In genomic region chr4:8274772-8275241, GRCh38 we compare ENCODE assay signal across 8 cellular contexts. TPM values are rescaled to one million over a fixed set of nuclear protein-coding genes. Genes with fewer than 3 reads are reported as not detected.
A peak's percentile ranks its signal among the peaks of the same experiment; 100 is the strongest.
DNase-seq lines count a peak whose midpoint lies in the region; ATAC-seq, FAIRE-seq and TF ChIP-seq lines count a peak whose summit lies in the region.

No MANE protein-coding gene starts in this region.

- no peak overlapping the region for H3K4me3 ChIP-seq in kidney (ENCODE audit: low read length in 2 of 2)

- H3K9me3 Mint-ChIP-seq in activated CD4-positive, alpha-beta T cell treated with anti-CD3 and anti-CD28 coated beads for 36 hours (ENCODE audit: low read depth): no peaks in the 10 kb centered on the region
- no peaks in the 10 kb centered on the region for H3K9me3 Mint-ChIP-seq in stimulated activated naive CD8-positive, alpha-beta T cell treated with anti-CD3 and anti-CD28 coated beads, Interleukin-15, amount 100 ng/mL, for 72 hours

- H3K36me3 ChIP-seq in kidney (ENCODE audit: control insufficient read depth in 1 of 2, insufficient read depth in 2 of 2, low read length in 2 of 2): no peaks in the 10 kb centered on the region

- no peak overlapping the region for H3K4me3 Mint-ChIP-seq in activated CD4-positive, alpha-beta T cell treated with anti-CD3 and anti-CD28 coated beads for 36 hours
- H3K4me3 Mint-ChIP-seq in stimulated activated naive CD8-positive, alpha-beta T cell treated with anti-CD3 and anti-CD28 coated beads, Interleukin-15, amount 100 ng/mL, for 72 hours: no peak overlapping the region

- H3K9ac ChIP-seq in kidney (ENCODE audit: low read length in 2 of 2): no peak overlapping the region

- H3K4me1 Mint-ChIP-seq in activated CD4-positive, alpha-beta T cell treated with anti-CD3 and anti-CD28 coated beads for 36 hours: no peaks in the 10 kb centered on the region
- peaks cover 11% of the 10 kb centered on the region for H3K4me1 Mint-ChIP-seq in stimulated activated naive CD8-positive, alpha-beta T cell treated with anti-CD3 and anti-CD28 coated beads, Interleukin-15, amount 100 ng/mL, for 72 hours

- CTCF ChIA-PET in activated CD4-positive, alpha-beta T cell treated with anti-CD3 and anti-CD28 coated beads for 36 hours (lab: Charles Lee): no interaction called here

- POLR2A ChIA-PET in activated CD4-positive, alpha-beta T cell treated with anti-CD3 and anti-CD28 coated beads for 36 hours (lab: Charles Lee): no interaction called here

- H3K27me3 Mint-ChIP-seq in activated CD4-positive, alpha-beta T cell treated with anti-CD3 and anti-CD28 coated beads for 36 hours: peaks cover 22% of the 10 kb centered on the region
- H3K27me3 Mint-ChIP-seq in stimulated activated naive CD8-positive, alpha-beta T cell treated with anti-CD3 and anti-CD28 coated beads, Interleukin-15, amount 100 ng/mL, for 72 hours: peaks cover 55% of the 10 kb centered on the region

- no peak overlapping the region for H3K27ac ChIP-seq in kidney (ENCODE audit: low read depth in 2 of 2, low read length in 2 of 2)

- intact Hi-C loops in kidney (cut with DNase I): no loop called here
- intact Hi-C loops in activated CD4-positive, alpha-beta T cell treated with anti-CD3 and anti-CD28 coated beads for 36 hours (cut with DNase I, micrococcal nuclease): no loop called here

- no peaks in the 10 kb centered on the region for H3K36me3 Mint-ChIP-seq in activated CD4-positive, alpha-beta T cell treated with anti-CD3 and anti-CD28 coated beads for 36 hours (ENCODE audit: low read depth)

- FAIRE-seq in kidney (lab: Jason Lieb, UNC): no peak

- no peaks in the 10 kb centered on the region for H3K9me3 ChIP-seq in kidney (ENCODE audit: control insufficient read depth in 1 of 2, low read length in 2 of 2)

- ATAC-seq in activated CD4-positive, alpha-beta T cell treated with anti-CD3 and anti-CD28 coated beads for 36 hours: no peak
- ATAC-seq in stimulated activated naive CD8-positive, alpha-beta T cell treated with anti-CD3 and anti-CD28 coated beads, Interleukin-15, amount 100 ng/mL, for 72 hours: no peak

- H3K27ac Mint-ChIP-seq in activated CD4-positive, alpha-beta T cell treated with anti-CD3 and anti-CD28 coated beads for 36 hours: no peak overlapping the region
- no peak overlapping the region for H3K27ac Mint-ChIP-seq in stimulated activated naive CD8-positive, alpha-beta T cell treated with anti-CD3 and anti-CD28 coated beads, Interleukin-15, amount 100 ng/mL, for 72 hours

- H3K4me1 ChIP-seq in kidney (ENCODE audit: control insufficient read depth in 1 of 2, insufficient read depth in 1 of 2, low read depth in 1 of 2, low read length in 2 of 2): peaks cover 0 to 13% of the 10 kb centered on the region in 2 donors

- DNase-seq in HT1080 (ENCODE audit: low read depth) (peak; percentile 33), brain pericyte (ENCODE audit: low read depth, low spot score) (peak; percentile 94), kidney (peak; percentile 95), superior temporal gyrus (ENCODE audit: extremely low spot score) (peak; percentile 78), NCI-H2107 (lab: John Stamatoyannopoulos, UW) (no peak)
- no peak for DNase-seq in activated CD4-positive, alpha-beta T cell treated with anti-CD3 and anti-CD28 coated beads for 36 hours
- no peak for DNase-seq in stimulated activated CD4-positive, alpha-beta T cell treated with anti-CD3 and anti-CD28 coated beads, Interleukin-2, amount 100 ng/mL, for 48 hours
- DNase-seq in stimulated activated naive CD8-positive, alpha-beta T cell treated with anti-CD3 and anti-CD28 coated beads, Interleukin-15, amount 100 ng/mL, for 72 hours: no peak

- TF ChIP-seq CTCF in kidney (IDR thresholded peaks at IDR 0.05; ENCODE audit: borderline replicate concordance, extremely low read depth, insufficient read depth): no peak

RNA-seq across cellular contexts. Expression of gene HTRA3, which starts 5.3 kb away (rescaled TPM):
- total RNA-seq in HT1080 (2014; rRNA removed; shearing (Covaris generic)): 0.16 and 0.20 TPM in 2 replicates
- 0.30 and 0.34 TPM in 2 replicates for polyA plus RNA-seq in HT1080 (2015; cell fraction: cytosol; rRNA removed)
- 0.11 and 0.26 TPM in 2 replicates for polyA plus RNA-seq in HT1080 (2015; cell fraction: nucleus; rRNA removed)
- 1.7 TPM for total RNA-seq in kidney
- 6.5 TPM for polyA plus RNA-seq in kidney (ENCODE audit: insufficient read depth, low read depth, low replicate concordance)
- total RNA-seq in activated CD4-positive, alpha-beta T cell treated with anti-CD3 and anti-CD28 coated beads for 36 hours: not detected

Comparison
In these comparisons a context has a peak if more than half of its experiments do, and no peak if none do; other contexts are left out.
1. DNase-seq: peak in HT1080 (single experiment), brain pericyte (single experiment), kidney (single experiment) and superior temporal gyrus (single experiment); none in NCI-H2107 (single experiment), activated CD4-positive, alpha-beta T cell treated with anti-CD3 and anti-CD28 coated beads for 36 hours (single experiment), stimulated activated CD4-positive, alpha-beta T cell treated with anti-CD3 and anti-CD28 coated beads, Interleukin-2, amount 100 ng/mL, for 48 hours (0 of 2) and stimulated activated naive CD8-positive, alpha-beta T cell treated with anti-CD3 and anti-CD28 coated beads, Interleukin-15, amount 100 ng/mL, for 72 hours (0 of 2).